ENCODE assay signal across 18 cellular contexts in the genomic region with DNA sequence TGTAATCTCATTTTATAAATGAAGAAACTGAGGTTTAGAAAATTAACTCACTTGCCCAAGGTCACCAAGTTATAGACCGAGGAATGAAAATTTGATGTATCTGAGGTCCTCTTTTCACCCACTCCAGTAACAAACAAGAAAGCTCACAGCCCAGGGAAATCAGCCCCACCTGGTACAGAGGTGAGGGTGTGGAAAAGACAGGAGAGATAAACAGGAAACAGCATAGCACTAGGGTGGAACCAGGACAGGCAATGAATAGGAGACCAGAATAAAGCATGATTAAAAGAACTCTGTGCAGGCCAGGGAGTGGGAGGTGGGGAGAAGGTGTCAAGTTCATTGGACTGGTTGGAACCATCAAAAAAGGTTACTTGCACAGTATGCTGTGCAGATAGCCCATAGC. TPM values are rescaled to one million over a fixed set of nuclear protein-coding genes. Genes with fewer than 3 reads are reported as not detected.
A peak's percentile ranks its signal among the peaks of the same experiment; 100 is the strongest.
DNase-seq lines count a peak whose midpoint lies in the region; ATAC-seq, FAIRE-seq and TF ChIP-seq lines count a peak whose summit lies in the region.
"Had no signal": no experiment of that assay in that cellular context is flagged by ENCODE, and none has a peak within 500 bp of the region (broad histone marks: within the 10 kb centered on the region; RNA-seq: fewer than 3 reads in every experiment).

No MANE protein-coding gene starts in this region.

- H2AFZ ChIP-seq in GM12878 (ENCODE audit: control insufficient read depth, low read depth, low read length) = no peak overlapping the region

- H3K79me2 ChIP-seq in GM12878 (ENCODE audit: control insufficient read depth, insufficient read depth, low read length) = no peaks in the 10 kb centered on the region

- no TSS peak for BruUV-seq in GM12878 (replicated peaks; lab: Mats Ljungman, UMichigan)

- H3K4me2 ChIP-seq in GM12878 (ENCODE audit: control insufficient read depth, insufficient read depth) = no peak overlapping the region
- H3K4me2 ChIP-seq: BLaER1 had no signal

- no peak overlapping the region for H3K4me3 ChIP-seq in GM12878
- H3K4me3 ChIP-seq: BLaER1 had no signal

- intact Hi-C loops in GM12878 (cut with micrococcal nuclease; ENCODE audit: unreplicated experiment) = no loop called here

- SMC1A ChIA-PET in GM12878 (lab: Charles Lee; ENCODE audit: uncharacterized antibody, unreplicated experiment) = interaction anchor here (0.6 kb wide), 1 partner anchor 115 kb away, joined by 3 read pairs; no protein-coding TSS in a partner anchor

- H3K27me3 ChIP-seq in GM12878 (replicated peaks in 1 of 2; ENCODE audit: control insufficient read depth in 2 of 2, insufficient read depth in 2 of 2, low read length in 1 of 2) = no peaks in the 10 kb centered on the region
- H3K27me3 ChIP-seq: BLaER1 had no signal

- no peak overlapping the region for H3K9ac ChIP-seq in GM12878 (ENCODE audit: control insufficient read depth, insufficient read depth, low read length)
- H3K9ac ChIP-seq: BLaER1 had no signal

- CTCF ChIA-PET in GM12878 (lab: Yijun Ruan, JAX) = no interaction called here

- H3K9me3 ChIP-seq in GM12878 (replicated peaks; ENCODE audit: control insufficient read depth, insufficient read depth, low read length) = no peaks in the 10 kb centered on the region; the same call in 2 of the 3 replicates
- H3K9me3 ChIP-seq: BLaER1 had no signal

- FAIRE-seq in GM12878 (lab: Jason Lieb, UNC) = peak; percentile 44
- FAIRE-seq: D721Med, GM12891 had no signal

- no peak for TF ChIP-seq EP300 in GM12878 (IDR thresholded peaks at IDR 0.05; ENCODE audit: borderline replicate concordance in 1 of 2, control insufficient read depth in 1 of 2, low read depth in 2 of 2, low read length in 2 of 2)

- in situ Hi-C loops in GM12878 (cut with MboI) = no loop called here

- no peaks in the 10 kb centered on the region for H4K20me1 ChIP-seq in GM12878 (ENCODE audit: control insufficient read depth, insufficient read depth)
- H4K20me1 ChIP-seq: BLaER1 had no signal

- TF ChIP-seq RAD21 in GM12878 (IDR thresholded peaks at IDR 0.05; ENCODE audit: insufficient read depth, low read depth, low read length) = no peak

- 41% methylated on average over 1 of the region's 1 CpG for WGBS in GM12878 (ENCODE audit: insufficient coverage, insufficient replicate concordance, low lambda C conversion rate, missing lambda C conversion rate)

- TF ChIP-seq CTCF in GM12878 (IDR thresholded peaks at IDR 0.05 in 2 of 3, conservative IDR thresholded peaks at IDR 0.05 in 1 of 3; ENCODE audit: control insufficient read depth in 2 of 3, extremely low read depth in 1 of 3, insufficient read depth in 1 of 3, low read depth in 3 of 3, low read length in 3 of 3) = no peak

- H3K27ac ChIP-seq in GM12878 (ENCODE audit: control insufficient read depth, insufficient read depth) = no peak overlapping the region
- H3K27ac ChIP-seq: BLaER1 had no signal

- TF ChIP-seq POLR2A in GM12878 (IDR thresholded peaks at IDR 0.05; ENCODE audit: low read depth, low read length) = no peak

- DNase-seq in DMS53 (lab: John Stamatoyannopoulos, UW) = peak; percentile 18
- DNase-seq in DMS53 treated with DMSO at 0.1 percent for 48 hours (lab: John Stamatoyannopoulos, UW; ENCODE audit: unreplicated experiment) = no peak
- no peak for DNase-seq in GM12878 (ENCODE audit: low read depth, low spot score)
- DNase-seq in mucosa of gallbladder (ENCODE audit: low spot score) = peak; percentile 36
- no peak for DNase-seq in inferior parietal cortex (ENCODE audit: extremely low spot score)
- DNase-seq: 8988T, AML-193, COR-L47, DMS79, GOT3, H9, IMR-90 had no signal

- H3K4me1 ChIP-seq in GM12878 (ENCODE audit: control insufficient read depth, insufficient read depth, low read length) = peaks cover 9% of the 10 kb centered on the region
- H3K4me1 ChIP-seq: BLaER1 had no signal

- no peak for ATAC-seq in GM12878
- ATAC-seq in HG03175 (IDR thresholded peaks at IDR 0.05; ENCODE audit: unreplicated experiment) = no peak
- no peak for ATAC-seq in GM21515 (IDR thresholded peaks at IDR 0.05; ENCODE audit: unreplicated experiment)

- RAD21 ChIA-PET in GM12878 (lab: Charles Lee; ENCODE audit: unreplicated experiment) = no interaction called here

- POLR2A ChIA-PET in GM12878 (lab: Charles Lee) = no interaction called here

- H3K36me3 ChIP-seq in GM12878 (ENCODE audit: control insufficient read depth in 2 of 2, insufficient read depth in 2 of 2, low read length in 1 of 2) = no peaks in the 10 kb centered on the region
- H3K36me3 ChIP-seq: BLaER1 had no signal

TF ChIP-seq in GM12878, 131 proteins besides CTCF, POLR2A, EP300 and RAD21:
- TF ChIP-seq, protein P1, sequence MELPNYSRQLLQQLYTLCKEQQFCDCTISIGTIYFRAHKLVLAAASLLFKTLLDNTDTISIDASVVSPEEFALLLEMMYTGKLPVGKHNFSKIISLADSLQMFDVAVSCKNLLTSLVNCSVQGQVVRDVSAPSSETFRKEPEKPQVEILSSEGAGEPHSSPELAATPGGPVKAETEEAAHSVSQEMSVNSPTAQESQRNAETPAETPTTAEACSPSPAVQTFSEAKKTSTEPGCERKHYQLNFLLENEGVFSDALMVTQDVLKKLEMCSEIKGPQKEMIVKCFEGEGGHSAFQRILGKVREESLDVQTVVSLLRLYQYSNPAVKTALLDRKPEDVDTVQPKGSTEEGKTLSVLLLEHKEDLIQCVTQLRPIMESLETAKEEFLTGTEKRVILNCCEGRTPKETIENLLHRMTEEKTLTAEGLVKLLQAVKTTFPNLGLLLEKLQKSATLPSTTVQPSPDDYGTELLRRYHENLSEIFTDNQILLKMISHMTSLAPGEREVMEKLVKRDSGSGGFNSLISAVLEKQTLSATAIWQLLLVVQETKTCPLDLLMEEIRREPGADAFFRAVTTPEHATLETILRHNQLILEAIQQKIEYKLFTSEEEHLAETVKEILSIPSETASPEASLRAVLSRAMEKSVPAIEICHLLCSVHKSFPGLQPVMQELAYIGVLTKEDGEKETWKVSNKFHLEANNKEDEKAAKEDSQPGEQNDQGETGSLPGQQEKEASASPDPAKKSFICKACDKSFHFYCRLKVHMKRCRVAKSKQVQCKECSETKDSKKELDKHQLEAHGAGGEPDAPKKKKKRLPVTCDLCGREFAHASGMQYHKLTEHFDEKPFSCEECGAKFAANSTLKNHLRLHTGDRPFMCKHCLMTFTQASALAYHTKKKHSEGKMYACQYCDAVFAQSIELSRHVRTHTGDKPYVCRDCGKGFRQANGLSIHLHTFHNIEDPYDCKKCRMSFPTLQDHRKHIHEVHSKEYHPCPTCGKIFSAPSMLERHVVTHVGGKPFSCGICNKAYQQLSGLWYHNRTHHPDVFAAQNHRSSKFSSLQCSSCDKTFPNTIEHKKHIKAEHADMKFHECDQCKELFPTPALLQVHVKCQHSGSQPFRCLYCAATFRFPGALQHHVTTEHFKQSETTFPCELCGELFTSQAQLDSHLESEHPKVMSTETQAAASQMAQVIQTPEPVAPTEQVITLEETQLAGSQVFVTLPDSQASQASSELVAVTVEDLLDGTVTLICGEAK (IDR thresholded peaks at IDR 0.05; ENCODE audit: borderline replicate concordance) = no peak
- TF ChIP-seq, protein P2, sequence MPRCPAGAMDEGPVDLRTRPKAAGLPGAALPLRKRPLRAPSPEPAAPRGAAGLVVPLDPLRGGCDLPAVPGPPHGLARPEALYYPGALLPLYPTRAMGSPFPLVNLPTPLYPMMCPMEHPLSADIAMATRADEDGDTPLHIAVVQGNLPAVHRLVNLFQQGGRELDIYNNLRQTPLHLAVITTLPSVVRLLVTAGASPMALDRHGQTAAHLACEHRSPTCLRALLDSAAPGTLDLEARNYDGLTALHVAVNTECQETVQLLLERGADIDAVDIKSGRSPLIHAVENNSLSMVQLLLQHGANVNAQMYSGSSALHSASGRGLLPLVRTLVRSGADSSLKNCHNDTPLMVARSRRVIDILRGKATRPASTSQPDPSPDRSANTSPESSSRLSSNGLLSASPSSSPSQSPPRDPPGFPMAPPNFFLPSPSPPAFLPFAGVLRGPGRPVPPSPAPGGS (IDR thresholded peaks at IDR 0.05; ENCODE audit: borderline replicate concordance, insufficient read depth, low read depth, low read length, poor library complexity, severe bottlenecking) = no peak
- TF ChIP-seq FOXM1 (IDR thresholded peaks at IDR 0.05; ENCODE audit: low read depth, low read length) = no peak
- TF ChIP-seq ZNF622 (IDR thresholded peaks at IDR 0.05) = no peak
- no peak for TF ChIP-seq HDAC2 (IDR thresholded peaks at IDR 0.05)
- TF ChIP-seq MTA2 (IDR thresholded peaks at IDR 0.05; ENCODE audit: low read depth) = no peak
- no peak for TF ChIP-seq NR2C2 (IDR thresholded peaks at IDR 0.05; ENCODE audit: borderline replicate concordance, control insufficient read depth, insufficient read length, low read depth)
- TF ChIP-seq TAF1 (IDR thresholded peaks at IDR 0.05; ENCODE audit: borderline replicate concordance, low read depth, low read length) = no peak

RNA-seq across cellular contexts. Expression of gene SMCO4, which starts 46.2 kb away (rescaled TPM):
- total RNA-seq in GM12878 (2013; cell fraction: nucleolus; rRNA removed) = 20.0 and 25.0 TPM in 2 replicates
- total RNA-seq in GM12878 (2014; rRNA removed) = 27.9 and 29.6 TPM in 2 replicates
- total RNA-seq in GM12878 (2014; rRNA removed; fragmentation: Illumina TruSeq; extraction: Trizol) = 23.6 and 24.4 TPM in 2 replicates
- 24.8 and 26.1 TPM in 2 replicates for total RNA-seq in GM12878 (2021)
- polyA plus RNA-seq in GM12878 (2011; ENCODE audit: low read depth) = 31.0 TPM
- polyA plus RNA-seq in GM12878 (2011; rRNA removed) = 56.8 and 59.9 TPM in 2 replicates
- polyA plus RNA-seq in GM12878 (2011; cell fraction: cytosol; rRNA removed) = 53.5 and 81.3 TPM in 2 replicates
- polyA plus RNA-seq in GM12878 (2011; cell fraction: nucleus; rRNA removed) = 42.5 and 56.3 TPM in 2 replicates
- 44.7 and 48.4 TPM in 2 replicates for polyA plus RNA-seq in GM12878 (2012)
- 18.7 and 25.9 TPM in 2 replicates for polyA plus RNA-seq in GM12878 (2014; fragmentation: Illumina TruSeq; extraction: Trizol)
- 1 to 10 TPM; 3.6 to 8.1 TPM for polyA plus RNA-seq in GM12878 (2014; fragmentation: Nextera tagmentation; extraction: Ambion mirVana)
- polyA plus RNA-seq in GM12878 (2014; rRNA removed) = 31.4 and 40.3 TPM in 2 replicates
- 10 to 100 TPM; 36.4 to 41.8 TPM for polyA plus RNA-seq in GM12878 (2016; fragmentation: Nextera tagmentation; extraction: Ambion mirVana)
- polyA minus RNA-seq in GM12878 (2011; rRNA and poly(A)+ RNA removed) = 14.8 and 28.9 TPM in 2 replicates
- 8.0 and 15.2 TPM in 2 replicates for polyA minus RNA-seq in GM12878 (2011; cell fraction: cytosol; rRNA and poly(A)+ RNA removed)
- polyA minus RNA-seq in GM12878 (2011; cell fraction: nucleus; rRNA and poly(A)+ RNA removed) = 8.9 and 11.4 TPM in 2 replicates
- total RNA-seq in mucosa of gallbladder = 62.4 TPM
- total RNA-seq: G401 had no signal

Comparison
In these comparisons a context has a peak if more than half of its experiments do, and no peak if none do; other contexts are left out.
1. DNase-seq: peak in DMS53 (single experiment) and mucosa of gallbladder (single experiment); none in DMS53 treated with DMSO at 0.1 percent for 48 hours (single experiment), GM12878 (single experiment) and inferior parietal cortex (single experiment).